Comparison of ENCODE assay signal across 25 cellular contexts in the genomic region with DNA sequence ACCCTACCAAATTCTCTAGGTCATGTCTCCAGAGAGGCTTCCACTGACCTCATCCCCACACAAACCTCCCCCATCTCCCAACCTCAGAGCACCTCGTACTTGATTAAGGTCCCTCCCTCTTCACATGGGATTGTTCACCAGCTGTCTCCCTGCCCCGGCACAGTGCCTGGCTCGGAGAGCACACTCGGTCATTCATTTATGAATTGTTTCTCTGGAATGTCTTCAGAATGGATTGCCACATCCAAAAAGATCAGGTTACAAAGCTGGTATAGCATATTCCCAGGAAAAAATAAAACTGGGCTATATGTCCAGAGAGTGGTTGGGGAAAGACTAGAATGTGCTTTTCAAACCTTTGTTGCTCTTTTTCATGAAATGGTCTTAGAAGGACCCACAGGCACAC. TPM values are rescaled to one million over a fixed set of nuclear protein-coding genes. Genes with fewer than 3 reads are reported as not detected.
DNase-seq lines count a peak whose midpoint lies in the region; ATAC-seq lines count a peak whose summit lies in the region.
"Had no signal": no experiment of that assay in that cellular context is flagged by ENCODE, and none has a peak within 500 bp of the region (broad histone marks: within the 10 kb centered on the region; RNA-seq: fewer than 3 reads in every experiment).

No MANE protein-coding gene starts in this region.

- H3K36me3 Mint-ChIP-seq in activated T-cell treated with anti-CD3 and anti-CD28 coated beads, Interleukin-2, amount 50 U/mL, for 24 hours (ENCODE audit: low read depth) = peaks cover 13% of the 10 kb centered on the region
- H3K36me3 Mint-ChIP-seq in activated T-helper 2 cell treated with anti-CD3 and anti-CD28 coated beads, Interferon-gamma antibody, Interleukin-2, Interleukin-4, amounts not matched to agents 10 μg/mL and 5 μg/mL and 100 μg/mL, durations not matched to agents 14 hours and 24 hours and 36 hours (ENCODE audit: low read depth) = peaks cover 67% of the 10 kb centered on the region
- H3K36me3 Mint-ChIP-seq in stimulated activated effector memory CD8-positive, alpha-beta T cell treated with anti-CD3 and anti-CD28 coated beads, Interleukin-12 subunit alpha, Interleukin-12 subunit beta, amount 100 ng/mL, for 72 hours = peaks cover 87% of the 10 kb centered on the region

- ATAC-seq in stimulated activated effector memory CD8-positive, alpha-beta T cell treated with anti-CD3 and anti-CD28 coated beads, Interleukin-12 subunit alpha, Interleukin-12 subunit beta, amount 100 ng/mL, for 72 hours = no peak
- no peak for ATAC-seq in HG03025 (IDR thresholded peaks at IDR 0.05; ENCODE audit: low FRiP score, unreplicated experiment)
- no peak for ATAC-seq in HG03571 (IDR thresholded peaks at IDR 0.05; ENCODE audit: unreplicated experiment)
- ATAC-seq: esophagus mucosa, gastrocnemius medialis had no signal

- peak overlapping the region; percentile 16 for H3K27ac Mint-ChIP-seq in activated T-cell treated with anti-CD3 and anti-CD28 coated beads, Interleukin-2, amount 50 U/mL, for 24 hours
- peak overlapping the region; percentile 93 for H3K27ac Mint-ChIP-seq in activated T-helper 2 cell treated with anti-CD3 and anti-CD28 coated beads, Interferon-gamma antibody, Interleukin-2, Interleukin-4, amounts not matched to agents 10 μg/mL and 5 μg/mL and 100 μg/mL, durations not matched to agents 14 hours and 24 hours and 36 hours
- peak overlapping the region; percentile 95 for H3K27ac Mint-ChIP-seq in stimulated activated effector memory CD8-positive, alpha-beta T cell treated with anti-CD3 and anti-CD28 coated beads, Interleukin-12 subunit alpha, Interleukin-12 subunit beta, amount 100 ng/mL, for 72 hours

- DNase-seq in activated T-cell treated with anti-CD3 and anti-CD28 coated beads, Interleukin-2, amount 50 U/mL, for 24 hours = no peak
- DNase-seq in activated T-cell treated with anti-CD3 and anti-CD28 coated beads, Interleukin-2, amount 50 U/mL, for 48 hours = no peak
- DNase-seq in activated T-helper 2 cell treated with anti-CD3 and anti-CD28 coated beads, Interferon-gamma antibody, Interleukin-2, Interleukin-4, amounts not matched to agents 10 μg/mL and 5 μg/mL and 100 μg/mL, durations not matched to agents 14 hours and 24 hours and 36 hours (ENCODE audit: low spot score) = no peak
- DNase-seq in stimulated activated effector memory CD8-positive, alpha-beta T cell treated with anti-CD3 and anti-CD28 coated beads, Interleukin-12 subunit alpha, Interleukin-12 subunit beta, amount 100 ng/mL, for 72 hours (ENCODE audit: low spot score in 2 of 2) = no peak
- no peak for DNase-seq in SK-N-DZ (ENCODE audit: low spot score)
- DNase-seq: cerebellar nuclear complex; effector CD8-positive, alpha-beta T cell; gastrocnemius medialis; GF-D8; IMR-90; kidney glomerular epithelial cell; mammary epithelial cell; NCI-H1694 treated with DMSO at 0.1 percent for 48 hours; NCI-H774; OCI-M1; right cardiac atrium; SIG-M5; substantia nigra had no signal

- H3K27me3 Mint-ChIP-seq in activated T-cell treated with anti-CD3 and anti-CD28 coated beads, Interleukin-2, amount 50 U/mL, for 24 hours = peaks cover 6% of the 10 kb centered on the region
- H3K27me3 Mint-ChIP-seq in activated T-helper 2 cell treated with anti-CD3 and anti-CD28 coated beads, Interferon-gamma antibody, Interleukin-2, Interleukin-4, amounts not matched to agents 10 μg/mL and 5 μg/mL and 100 μg/mL, durations not matched to agents 14 hours and 24 hours and 36 hours (ENCODE audit: low read depth) = no peaks in the 10 kb centered on the region

- peaks cover 61% of the 10 kb centered on the region for H3K4me1 Mint-ChIP-seq in activated T-cell treated with anti-CD3 and anti-CD28 coated beads, Interleukin-2, amount 50 U/mL, for 24 hours (ENCODE audit: low read depth)
- H3K4me1 Mint-ChIP-seq in activated T-helper 2 cell treated with anti-CD3 and anti-CD28 coated beads, Interferon-gamma antibody, Interleukin-2, Interleukin-4, amounts not matched to agents 10 μg/mL and 5 μg/mL and 100 μg/mL, durations not matched to agents 14 hours and 24 hours and 36 hours (ENCODE audit: low read depth) = peaks cover 63% of the 10 kb centered on the region
- H3K4me1 Mint-ChIP-seq in stimulated activated effector memory CD8-positive, alpha-beta T cell treated with anti-CD3 and anti-CD28 coated beads, Interleukin-12 subunit alpha, Interleukin-12 subunit beta, amount 100 ng/mL, for 72 hours = peaks cover 81% of the 10 kb centered on the region

- peaks cover 14% of the 10 kb centered on the region for H3K9me3 Mint-ChIP-seq in activated T-cell treated with anti-CD3 and anti-CD28 coated beads, Interleukin-2, amount 50 U/mL, for 24 hours
- peaks cover 15% of the 10 kb centered on the region for H3K9me3 Mint-ChIP-seq in activated T-helper 2 cell treated with anti-CD3 and anti-CD28 coated beads, Interferon-gamma antibody, Interleukin-2, Interleukin-4, amounts not matched to agents 10 μg/mL and 5 μg/mL and 100 μg/mL, durations not matched to agents 14 hours and 24 hours and 36 hours
- peaks cover 9% of the 10 kb centered on the region for H3K9me3 Mint-ChIP-seq in stimulated activated effector memory CD8-positive, alpha-beta T cell treated with anti-CD3 and anti-CD28 coated beads, Interleukin-12 subunit alpha, Interleukin-12 subunit beta, amount 100 ng/mL, for 72 hours

- intact Hi-C loops in activated T-helper 2 cell treated with anti-CD3 and anti-CD28 coated beads, Interferon-gamma antibody, Interleukin-2, Interleukin-4, amounts not matched to agents 10 μg/mL and 5 μg/mL and 100 μg/mL, durations not matched to agents 14 hours and 24 hours and 36 hours (cut with micrococcal nuclease) = no loop called here

- peaks cover 11% of the 10 kb centered on the region for H3K9me3 ChIP-seq in KOPT-K1 (ENCODE audit: insufficient read depth, low read length, poor library complexity, severe bottlenecking)

- no peak overlapping the region for H3K4me3 Mint-ChIP-seq in activated T-cell treated with anti-CD3 and anti-CD28 coated beads, Interleukin-2, amount 50 U/mL, for 24 hours
- H3K4me3 Mint-ChIP-seq in activated T-helper 2 cell treated with anti-CD3 and anti-CD28 coated beads, Interferon-gamma antibody, Interleukin-2, Interleukin-4, amounts not matched to agents 10 μg/mL and 5 μg/mL and 100 μg/mL, durations not matched to agents 14 hours and 24 hours and 36 hours (ENCODE audit: low read depth) = peak overlapping the region; percentile 45
- H3K4me3 Mint-ChIP-seq in stimulated activated effector memory CD8-positive, alpha-beta T cell treated with anti-CD3 and anti-CD28 coated beads, Interleukin-12 subunit alpha, Interleukin-12 subunit beta, amount 100 ng/mL, for 72 hours = peak overlapping the region; percentile 65

- peak overlapping the region; percentile 99 for H3K27ac ChIP-seq in KOPT-K1 (ENCODE audit: low read depth, low read length, poor library complexity, severe bottlenecking)
- H3K27ac ChIP-seq: C4-2B, gastrocnemius medialis, HL-60 had no signal

- H3K36me3 ChIP-seq in KOPT-K1 (ENCODE audit: insufficient read depth, low read length) = peaks cover 48% of the 10 kb centered on the region
- H3K36me3 ChIP-seq: gastrocnemius medialis had no signal

RNA-seq across cellular contexts. Expression of a gene that starts 21.6 kb away (rescaled TPM):
- 11.3 and 12.3 TPM in 2 replicates for total RNA-seq in activated T-helper 2 cell treated with anti-CD3 and anti-CD28 coated beads, Interferon-gamma antibody, Interleukin-2, Interleukin-4, amounts not matched to agents 10 μg/mL and 5 μg/mL and 100 μg/mL, durations not matched to agents 14 hours and 24 hours and 36 hours
- 12.8 and 14.4 TPM in 2 replicates for polyA plus RNA-seq in SK-N-DZ (2014; cell fraction: cytosol; rRNA removed)
- polyA plus RNA-seq in SK-N-DZ (2014; cell fraction: nucleus; rRNA removed) = 11.7 and 15.7 TPM in 2 replicates
- total RNA-seq: esophagus mucosa, IMR-90, mammary epithelial cell, osteocyte had no signal
- polyA plus RNA-seq: IMR-90, mammary epithelial cell had no signal

Comparison
In these comparisons a context has a peak if more than half of its experiments do, and no peak if none do; other contexts are left out.
1. H3K27ac Mint-ChIP-seq: peak in every context shown above with its lines; median percentile 95 in stimulated activated effector memory CD8-positive, alpha-beta T cell treated with anti-CD3 and anti-CD28 coated beads, Interleukin-12 subunit alpha, Interleukin-12 subunit beta, amount 100 ng/mL, for 72 hours; 93 in activated T-helper 2 cell treated with anti-CD3 and anti-CD28 coated beads, Interferon-gamma antibody, Interleukin-2, Interleukin-4, amounts not matched to agents 10 μg/mL and 5 μg/mL and 100 μg/mL, durations not matched to agents 14 hours and 24 hours and 36 hours; 16 in activated T-cell treated with anti-CD3 and anti-CD28 coated beads, Interleukin-2, amount 50 U/mL, for 24 hours.